11 cellular contexts compared by ENCODE assay signal in the genomic region with DNA sequence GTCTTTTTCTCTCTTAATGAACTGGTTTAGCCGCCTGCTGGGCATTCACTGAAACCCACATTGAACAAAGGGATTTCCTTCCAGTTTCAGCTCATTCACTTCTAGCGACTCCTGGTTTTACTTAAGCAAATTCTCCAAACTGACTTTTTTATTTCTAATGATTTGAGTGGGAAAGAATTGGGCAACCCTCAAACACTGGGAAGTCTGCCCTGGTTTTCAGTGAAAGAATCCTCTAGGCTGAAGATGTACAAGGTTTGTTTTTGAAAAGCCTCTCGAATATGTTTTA. TPM values are rescaled to one million over a fixed set of nuclear protein-coding genes. Genes with fewer than 3 reads are reported as not detected.
DNase-seq lines count a peak whose midpoint lies in the region; FAIRE-seq and TF ChIP-seq lines count a peak whose summit lies in the region.
"Had no signal": no experiment of that assay in that cellular context is flagged by ENCODE, and none has a peak within 500 bp of the region (broad histone marks: within the 10 kb centered on the region; RNA-seq: fewer than 3 reads in every experiment).

No MANE protein-coding gene starts in this region.

- H3K4me2 ChIP-seq in endothelial cell of umbilical vein (ENCODE audit: insufficient read depth, low read length) = no peak overlapping the region

- no peaks in the 10 kb centered on the region for H3K79me2 ChIP-seq in endothelial cell of umbilical vein (ENCODE audit: control insufficient read depth, insufficient read depth, low read length)

- H3K27ac Mint-ChIP-seq in mesothelial cell of epicardium = peak overlapping the region; percentile 91

- DNase-seq in Ammon's horn (ENCODE audit: low spot score) (peak; percentile 24), NT2/D1 (ENCODE audit: low read depth, low spot score) (peak; percentile 52), endothelial cell of umbilical vein (ENCODE audit: low read depth, low spot score) (peak; percentile 49), mesothelial cell of epicardium (ENCODE audit: low spot score in 2 of 2, unreplicated experiment in 2 of 2) (no peak), GOT3 (lab: John Stamatoyannopoulos, UW) (no peak), NCI-H2081 treated with DMSO at 0.1 percent for 48 hours (lab: John Stamatoyannopoulos, UW) (no peak), GM19240 (ENCODE audit: insufficient read length, low spot score) (no peak), NCI-H2029 (lab: John Stamatoyannopoulos, UW) (no peak)
- DNase-seq: DMS153 had no signal

- POLR2A ChIA-PET in endothelial cell of umbilical vein (lab: Charles Lee) = no interaction called here

- peaks cover 95% of the 10 kb centered on the region for H3K27me3 ChIP-seq in NT2/D1 (ENCODE audit: insufficient read depth, insufficient read length)
- H3K27me3 ChIP-seq in endothelial cell of umbilical vein (ENCODE audit: control insufficient read depth in 2 of 2, insufficient read depth in 2 of 2, low read length in 2 of 2) = peaks cover 4 to 26% of the 10 kb centered on the region in 2 experiments
- H3K27me3 ChIP-seq: suprapubic skin had no signal

- no peaks in the 10 kb centered on the region for H3K9me3 Mint-ChIP-seq in mesothelial cell of epicardium

- no peak for TF ChIP-seq POLR2A in endothelial cell of umbilical vein (IDR thresholded peaks at IDR 0.05; ENCODE audit: low read depth, low read length)

- peaks cover 87% of the 10 kb centered on the region for H3K4me1 Mint-ChIP-seq in mesothelial cell of epicardium

- H3K4me1 ChIP-seq in NT2/D1 (ENCODE audit: insufficient read depth, insufficient read length) (peaks cover 10% of the 10 kb centered on the region), endothelial cell of umbilical vein (ENCODE audit: control insufficient read depth, extremely low read depth, insufficient read depth, low read length) (no peaks in the 10 kb centered on the region)

- H3K4me3 ChIP-seq in NT2/D1 (ENCODE audit: insufficient read length, low read depth) = no peak overlapping the region
- no peak overlapping the region for H3K4me3 ChIP-seq in endothelial cell of umbilical vein (replicated peaks in 1 of 3; ENCODE audit: insufficient read depth in 1 of 3, low read depth in 1 of 3, low read length in 3 of 3)
- H3K4me3 ChIP-seq: SJSA1, suprapubic skin had no signal

- CTCF ChIA-PET in endothelial cell of umbilical vein (lab: Charles Lee) = interaction anchor here (0.7 to 4.1 kb wide), 9 partner anchors 9 to 392 kb away, joined by 3 to 42 read pairs (median 4); a partner anchor contains a TSS

- H3K9me3 ChIP-seq in NT2/D1 (ENCODE audit: insufficient read depth, low read length) (no peaks in the 10 kb centered on the region; the same call in 1 of the 2 replicates), endothelial cell of umbilical vein (replicated peaks; ENCODE audit: control insufficient read depth, insufficient read depth, low read length) (no peaks in the 10 kb centered on the region)
- H3K9me3 ChIP-seq: SJSA1, suprapubic skin had no signal

- no TSS peak for BruUV-seq in endothelial cell of umbilical vein (replicated peaks; lab: Mats Ljungman, UMichigan)

- H4K20me1 ChIP-seq in endothelial cell of umbilical vein (replicated peaks; ENCODE audit: control insufficient read depth, extremely low read depth, insufficient read depth, low read length) = no peaks in the 10 kb centered on the region

- peaks cover 9% of the 10 kb centered on the region for H3K36me3 Mint-ChIP-seq in mesothelial cell of epicardium

- no peak overlapping the region for H2AFZ ChIP-seq in endothelial cell of umbilical vein (ENCODE audit: low read depth, low read length)

- dilution Hi-C loops in endothelial cell of umbilical vein (cut with MboI; ENCODE audit: extremely low pct_ligation_motif_present, low sequenced_read_pairs) = no loop called here

- no peak for FAIRE-seq in endothelial cell of umbilical vein (lab: Jason Lieb, UNC)

- no peaks in the 10 kb centered on the region for H3K27me3 Mint-ChIP-seq in mesothelial cell of epicardium (ENCODE audit: low read depth)

- peak; percentile 26 to 44 for TF ChIP-seq CTCF in endothelial cell of umbilical vein (IDR thresholded peaks at IDR 0.05; ENCODE audit: extremely low read depth in 1 of 2, insufficient read depth in 1 of 2, low read depth in 1 of 2, low read length in 2 of 2)
- peak; percentile 61 for TF ChIP-seq CTCF in mesothelial cell of epicardium (IDR thresholded peaks at IDR 0.05; ENCODE audit: unreplicated experiment)

- H3K27ac ChIP-seq in endothelial cell of umbilical vein (ENCODE audit: insufficient read depth, low read depth, low read length) = no peak overlapping the region
- H3K27ac ChIP-seq: SJSA1, suprapubic skin had no signal

- no peak overlapping the region for H3K4me3 Mint-ChIP-seq in mesothelial cell of epicardium

- no peak overlapping the region for H3K9ac ChIP-seq in NT2/D1 (ENCODE audit: insufficient read length, low read depth)
- no peak overlapping the region for H3K9ac ChIP-seq in endothelial cell of umbilical vein (replicated peaks; ENCODE audit: extremely low read depth, insufficient read depth, low read length)

- no peaks in the 10 kb centered on the region for H3K9me1 ChIP-seq in endothelial cell of umbilical vein (replicated peaks; ENCODE audit: control insufficient read depth, extremely low read depth, insufficient read depth, low read length)

- intact Hi-C loops in endothelial cell of umbilical vein (cut with micrococcal nuclease) = loop anchor here (2.0 kb wide), 1 partner anchor 50 kb away; no protein-coding TSS in a partner anchor

- H3K36me3 ChIP-seq in NT2/D1 (ENCODE audit: insufficient read depth, insufficient read length, low read length) (no peaks in the 10 kb centered on the region), endothelial cell of umbilical vein (ENCODE audit: control insufficient read depth in 2 of 2, extremely low read depth in 1 of 2, insufficient read depth in 2 of 2, low read length in 2 of 2) (no peaks in the 10 kb centered on the region)
- H3K36me3 ChIP-seq: SJSA1, suprapubic skin had no signal

TF ChIP-seq in endothelial cell of umbilical vein, 7 proteins besides CTCF, POLR2A, EP300 and RAD21:
- TF ChIP-seq EZH2 (IDR thresholded peaks at IDR 0.05; ENCODE audit: borderline replicate concordance, low read depth, low read length, severe bottlenecking) = no peak
- TF ChIP-seq, protein P1, sequence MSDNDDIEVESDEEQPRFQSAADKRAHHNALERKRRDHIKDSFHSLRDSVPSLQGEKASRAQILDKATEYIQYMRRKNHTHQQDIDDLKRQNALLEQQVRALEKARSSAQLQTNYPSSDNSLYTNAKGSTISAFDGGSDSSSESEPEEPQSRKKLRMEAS (IDR thresholded peaks at IDR 0.05; ENCODE audit: insufficient read depth, insufficient read length) = no peak
- no peak for TF ChIP-seq FOS (IDR thresholded peaks at IDR 0.05; ENCODE audit: borderline replicate concordance, insufficient read depth, low read length)
- TF ChIP-seq GATA2 (IDR thresholded peaks at IDR 0.05; ENCODE audit: insufficient read depth, insufficient read length, low read depth, low read length) = no peak
- no peak for TF ChIP-seq POLR2AphosphoS5 (IDR thresholded peaks at IDR 0.05; ENCODE audit: insufficient read depth, low read depth, low read length)
- TF ChIP-seq JUN (IDR thresholded peaks at IDR 0.05; ENCODE audit: borderline replicate concordance, insufficient read depth, insufficient read length, low read depth) = no peak
- TF ChIP-seq MYC (IDR thresholded peaks at IDR 0.05; ENCODE audit: low read depth, low read length) = no peak

RNA-seq across cellular contexts. Expression of a gene that starts 45.5 kb away (rescaled TPM):
- 40.0 and 40.4 TPM in 2 replicates for total RNA-seq in endothelial cell of umbilical vein
- polyA plus RNA-seq in endothelial cell of umbilical vein = 20.9 and 23.1 TPM in 2 replicates
- polyA plus RNA-seq in endothelial cell of umbilical vein (2011; cell fraction: cytosol; rRNA removed) = 25.1 and 26.6 TPM in 2 replicates
- polyA plus RNA-seq in endothelial cell of umbilical vein (2011; cell fraction: nucleus; rRNA removed) = 79.6 and 84.9 TPM in 2 replicates
- polyA plus RNA-seq in endothelial cell of umbilical vein (2012) = 19.9 and 27.5 TPM in 2 replicates
- 16.7 and 31.4 TPM in 2 replicates for polyA minus RNA-seq in endothelial cell of umbilical vein
- 1.2 TPM for polyA minus RNA-seq in endothelial cell of umbilical vein (2011; cell fraction: cytosol; rRNA and poly(A)+ RNA removed)
- polyA minus RNA-seq in endothelial cell of umbilical vein (2011; cell fraction: nucleus; rRNA and poly(A)+ RNA removed) = 29.5 and 41.3 TPM in 2 replicates
- 158 to 164 TPM (median 161 TPM) in 3 replicates for total RNA-seq in mesothelial cell of epicardium

Comparison
In these comparisons a context has a peak if more than half of its experiments do, and no peak if none do; other contexts are left out.
1. DNase-seq: peak in Ammon's horn (single experiment), NT2/D1 (single experiment) and endothelial cell of umbilical vein (single experiment); none in mesothelial cell of epicardium (0 of 2), GOT3 (single experiment), NCI-H2081 treated with DMSO at 0.1 percent for 48 hours (single experiment), GM19240 (single experiment) and NCI-H2029 (single experiment).